18 cellular contexts compared by ENCODE assay signal in genomic region chr1:231100393-231100792, GRCh38.
"Had no signal": no experiment of that assay in that cellular context is flagged by ENCODE, and none has a peak within 500 bp of the region (broad histone marks: within the 10 kb centered on the region; RNA-seq: fewer than 3 reads in every experiment).

No MANE protein-coding gene starts in this region.

- H3K27ac Mint-ChIP-seq: dendritic cell treated with granulocyte-macrophage colony-stimulating factor and Interleukin-4, amounts not matched to agents 40 ng/mL and 50 ng/mL, for 4 days; effector memory CD8-positive, alpha-beta T cell; natural killer cell; type B pancreatic cell had no signal

- H3K9me3 ChIP-seq: esophagus muscularis mucosa, gastroesophageal sphincter, psoas muscle, stomach, uterus had no signal

- ATAC-seq: effector memory CD8-positive, alpha-beta T cell; gastroesophageal sphincter; left cardiac atrium; natural killer cell; psoas muscle; sciatic nerve had no signal

- H3K4me3 ChIP-seq: esophagus muscularis mucosa, gastroesophageal sphincter, psoas muscle, skin epidermis, stomach, uterus had no signal

- H3K36me3 Mint-ChIP-seq: natural killer cell, type B pancreatic cell had no signal

- H3K27me3 ChIP-seq: uterus had no signal

- H3K36me3 ChIP-seq: esophagus muscularis mucosa, gastroesophageal sphincter, stomach, uterus had no signal

- H3K4me1 Mint-ChIP-seq: natural killer cell had no signal

- H3K4me3 Mint-ChIP-seq: dendritic cell treated with granulocyte-macrophage colony-stimulating factor and Interleukin-4, amounts not matched to agents 40 ng/mL and 50 ng/mL, for 4 days; effector memory CD8-positive, alpha-beta T cell; natural killer cell; type B pancreatic cell had no signal

- H3K27ac ChIP-seq: epithelial cell of prostate, esophagus muscularis mucosa, gastroesophageal sphincter, psoas muscle, skin epidermis, stomach, uterus had no signal

- DNase-seq: cerebellar nuclear complex; effector memory CD8-positive, alpha-beta T cell; glutamatergic neuron; kidney; left cardiac atrium; natural killer cell; psoas muscle; retina; stimulated activated naive CD4-positive, alpha-beta T cell; stomach; uterus had no signal

- H3K4me1 ChIP-seq: esophagus muscularis mucosa, gastroesophageal sphincter, psoas muscle, stomach, uterus had no signal

- H3K9me3 Mint-ChIP-seq: dendritic cell treated with granulocyte-macrophage colony-stimulating factor and Interleukin-4, amounts not matched to agents 40 ng/mL and 50 ng/mL, for 4 days; effector memory CD8-positive, alpha-beta T cell; natural killer cell; type B pancreatic cell had no signal
